In the genomic region with DNA sequence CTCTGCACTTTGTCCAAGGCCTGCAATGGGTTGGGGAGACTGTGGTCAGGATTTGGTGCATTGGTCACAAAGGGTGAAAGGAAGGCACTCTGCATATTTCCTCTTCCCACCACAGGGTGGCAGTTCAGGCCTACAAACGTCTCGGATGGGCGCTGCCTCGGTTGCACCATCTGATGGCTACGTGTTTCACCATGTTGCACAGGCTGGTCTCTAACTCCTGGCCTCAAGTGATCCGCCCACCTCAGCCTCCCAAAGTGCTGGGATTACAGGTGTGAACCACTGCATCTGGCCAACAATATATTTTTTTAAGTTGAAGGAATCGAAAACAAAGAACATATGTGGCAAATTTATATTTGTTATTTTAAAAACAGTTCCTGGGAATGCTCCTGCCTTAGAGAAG, we compare ENCODE assay signal across 9 cellular contexts. TPM values are rescaled to one million over a fixed set of nuclear protein-coding genes. Genes with fewer than 3 reads are reported as not detected.
DNase-seq lines count a peak whose midpoint lies in the region; ATAC-seq, FAIRE-seq and TF ChIP-seq lines count a peak whose summit lies in the region.
"Had no signal": no experiment of that assay in that cellular context is flagged by ENCODE, and none has a peak within 500 bp of the region (broad histone marks: within the 10 kb centered on the region; RNA-seq: fewer than 3 reads in every experiment).

No MANE protein-coding gene starts in this region.

- TF ChIP-seq EP300 in H1 (IDR thresholded peaks at IDR 0.05; ENCODE audit: borderline replicate concordance in 1 of 2, low read depth in 2 of 2, low read length in 2 of 2): no peak

- WGBS in H1 (ENCODE audit: extremely low coverage in 1 of 2, insufficient coverage in 1 of 2, insufficient read length in 1 of 2, insufficient replicate concordance in 2 of 2, low coverage in 1 of 2, low lambda C conversion rate in 2 of 2, missing lambda C conversion rate in 1 of 2), 2 experiments: 21% methylated on average over 7 of the region's 7 CpGs; no CpG with 5 or more reads in 1 of the 2 experiments
- no CpG with 5 or more reads among the region's 7 CpGs for WGBS in mesendoderm (ENCODE audit: extremely low coverage, insufficient coverage, low lambda C conversion rate)

- H3K9ac ChIP-seq in H1 (replicated peaks in 1 of 4; ENCODE audit: extremely low read depth in 1 of 4, low read depth in 3 of 4, low read length in 3 of 4) (no peak overlapping the region), mesendoderm (ENCODE audit: low read length) (no peak overlapping the region)

- peaks cover 14% of the 10 kb centered on the region for H3K27me3 Mint-ChIP-seq in activated CD4-positive, alpha-beta memory T cell treated with anti-CD3 and anti-CD28 coated beads for 36 hours

- no peak overlapping the region for H3K27ac Mint-ChIP-seq in activated CD4-positive, alpha-beta memory T cell treated with anti-CD3 and anti-CD28 coated beads for 36 hours

- H2BK15ac ChIP-seq in H1 (ENCODE audit: low read length): no peak overlapping the region
- no peak overlapping the region for H2BK15ac ChIP-seq in mesendoderm (replicated peaks; ENCODE audit: low read depth)

- H3K27ac ChIP-seq in H1 (ENCODE audit: low read depth, low read length) (no peak overlapping the region), mesendoderm (ENCODE audit: low read depth, low read length) (no peak overlapping the region)

- POLR2A ChIA-PET in activated CD4-positive, alpha-beta memory T cell treated with anti-CD3 and anti-CD28 coated beads for 36 hours (lab: Charles Lee): interaction anchor here (2.4 kb wide), 1 partner anchor 35 kb away, joined by 6 read pairs; a partner anchor contains a TSS
- POLR2A ChIA-PET in H1 (lab: Charles Lee; ENCODE audit: partially characterized antibody): interaction anchor here (2.3 kb wide), 1 partner anchor 66 kb away, joined by 6 read pairs; a partner anchor contains a TSS

- H2BK12ac ChIP-seq in H1 (ENCODE audit: low read depth, low read length): no peak overlapping the region

- TF ChIP-seq CTCF in HFF-Myc (IDR thresholded peaks at IDR 0.05; ENCODE audit: low read depth, low read length, missing control alignments) (peak; percentile 70), H1 (IDR thresholded peaks at IDR 0.05; ENCODE audit: control extremely low read depth in 1 of 3, insufficient read depth in 1 of 3, low read depth in 1 of 3, low read length in 3 of 3) (peak; percentile 87 to 91 (median 90))

- H3K9me3 Mint-ChIP-seq in activated CD4-positive, alpha-beta memory T cell treated with anti-CD3 and anti-CD28 coated beads for 36 hours: no peaks in the 10 kb centered on the region

- H2BK120ac ChIP-seq in H1 (replicated peaks; ENCODE audit: low read depth, low read length) (no peak overlapping the region), mesendoderm (ENCODE audit: low read depth, low read length) (no peak overlapping the region)

- in situ Hi-C loops in Caki2 (cut with HindIII; ENCODE audit: low pct_unique_long_range_greater_than_20kb, low sequenced_read_pairs): no loop called here

- H4K8ac ChIP-seq in H1 (ENCODE audit: extremely low read depth, insufficient read depth, low read length) (no peak overlapping the region), mesendoderm (ENCODE audit: low read depth, low read length) (no peak overlapping the region)

- DNase-seq in Caki2 (ENCODE audit: low read depth) (peak; percentile 50), HFF-Myc (ENCODE audit: extremely low read depth, low read depth) (no peak), NCI-H69 (lab: John Stamatoyannopoulos, UW) (peak; percentile 79), H1 (ENCODE audit: low read depth in 1 of 2, low spot score in 2 of 2) (peak; percentile 60 to 76), mesendoderm (peak; percentile 87)
- peak; percentile 79 for DNase-seq in activated CD4-positive, alpha-beta memory T cell treated with anti-CD3 and anti-CD28 coated beads for 36 hours
- peak; percentile 18 to 59 for DNase-seq in stimulated activated CD8-positive, alpha-beta memory T cell treated with anti-CD3 and anti-CD28 coated beads, Interleukin-7, amount 100 ng/mL, for 48 hours (ENCODE audit: extremely low read depth in 1 of 2, low read depth in 1 of 2)

- no peaks in the 10 kb centered on the region for H3K23me2 ChIP-seq in H1 (ENCODE audit: low read depth, low read length)

- peaks cover 13% of the 10 kb centered on the region for H3K4me1 Mint-ChIP-seq in activated CD4-positive, alpha-beta memory T cell treated with anti-CD3 and anti-CD28 coated beads for 36 hours (ENCODE audit: low read depth)

- peak; percentile 86 for FAIRE-seq in H1 (lab: Jason Lieb, UNC)
- FAIRE-seq: TTC549 had no signal

- no peak for ATAC-seq in HG02852 (IDR thresholded peaks at IDR 0.05; ENCODE audit: unreplicated experiment)

- no peak overlapping the region for H3K4me3 ChIP-seq in HFF-Myc (replicated peaks; ENCODE audit: low read depth, low read length)
- H3K4me3 ChIP-seq in H1 (ENCODE audit: extremely low read depth in 1 of 4, insufficient read depth in 2 of 4, low read depth in 3 of 4, low read length in 4 of 4): no peak overlapping the region
- H3K4me3 ChIP-seq in mesendoderm (ENCODE audit: low read length): no peak overlapping the region

- H3K4me3 Mint-ChIP-seq in activated CD4-positive, alpha-beta memory T cell treated with anti-CD3 and anti-CD28 coated beads for 36 hours: no peak overlapping the region

- H3K36me3 Mint-ChIP-seq in activated CD4-positive, alpha-beta memory T cell treated with anti-CD3 and anti-CD28 coated beads for 36 hours: no peaks in the 10 kb centered on the region

- no peaks in the 10 kb centered on the region for H3K27me3 ChIP-seq in H1 (replicated peaks in 1 of 4; ENCODE audit: control insufficient read depth in 3 of 4, extremely low read depth in 1 of 4, insufficient read depth in 3 of 4, low read length in 3 of 4)
- no peaks in the 10 kb centered on the region for H3K27me3 ChIP-seq in mesendoderm (ENCODE audit: insufficient read depth, low read length, poor library complexity)

- no peaks in the 10 kb centered on the region for H3K9me3 ChIP-seq in H1 (ENCODE audit: insufficient read depth in 2 of 2, low read depth in 1 of 2, low read length in 1 of 2)

- TF ChIP-seq RAD21 in H1 (IDR thresholded peaks at IDR 0.05 in 1 of 2, conservative IDR thresholded peaks at IDR 0.05 in 1 of 2; ENCODE audit: low read depth in 2 of 2, low read length in 2 of 2): peak; percentile 90 to 96

- no peak overlapping the region for H4K91ac ChIP-seq in H1 (replicated peaks; ENCODE audit: insufficient read length, low read length)

- H2BK5ac ChIP-seq in H1 (ENCODE audit: low read depth, low read length): no peak overlapping the region
- no peak overlapping the region for H2BK5ac ChIP-seq in mesendoderm (ENCODE audit: low read length)

- no peaks in the 10 kb centered on the region for H4K20me1 ChIP-seq in H1 (replicated peaks in 1 of 2; ENCODE audit: control insufficient read depth in 1 of 2, insufficient read depth in 2 of 2, low read length in 2 of 2)

- no peak overlapping the region for H3K14ac ChIP-seq in H1 (ENCODE audit: insufficient read length)

- TF ChIP-seq POLR2A in H1 (IDR thresholded peaks at IDR 0.05; ENCODE audit: control extremely low read depth in 1 of 2, low read depth in 2 of 2, low read length in 2 of 2): no peak

- no peak overlapping the region for H3K4ac ChIP-seq in H1 (replicated peaks; ENCODE audit: insufficient read length, low read depth, low read length)
- no peak overlapping the region for H3K4ac ChIP-seq in mesendoderm (ENCODE audit: low read depth, low read length)

- H3K79me2 ChIP-seq in H1 (ENCODE audit: control insufficient read depth in 1 of 2, insufficient read depth in 2 of 2, low read length in 2 of 2): no peaks in the 10 kb centered on the region
- H3K79me2 ChIP-seq in mesendoderm (ENCODE audit: control insufficient read depth, insufficient read depth, low read length): no peaks in the 10 kb centered on the region

- H2AK5ac ChIP-seq in H1 (ENCODE audit: low read depth, low read length) (no peak overlapping the region), mesendoderm (ENCODE audit: low read length) (no peak overlapping the region)

- no peak overlapping the region for H4K5ac ChIP-seq in H1 (ENCODE audit: insufficient read length, low read depth, low read length)
- H4K5ac ChIP-seq in mesendoderm (ENCODE audit: low read length): no peak overlapping the region

- H3K79me1 ChIP-seq in H1 (ENCODE audit: low read depth, low read length): no peaks in the 10 kb centered on the region
- no peaks in the 10 kb centered on the region for H3K79me1 ChIP-seq in mesendoderm (ENCODE audit: low read length)

- H3K4me1 ChIP-seq in H1 (replicated peaks in 1 of 4; ENCODE audit: control insufficient read depth in 3 of 4, insufficient read depth in 4 of 4, low read length in 3 of 4) (peaks cover 0 to 2% (median 0%) of the 10 kb centered on the region in 4 experiments; a peak in 2 of 7 replicates), mesendoderm (ENCODE audit: control insufficient read depth, low read depth, low read length) (no peaks in the 10 kb centered on the region)

- no peak overlapping the region for H2BK20ac ChIP-seq in H1 (ENCODE audit: low read length)

- CTCF ChIA-PET in activated CD4-positive, alpha-beta memory T cell treated with anti-CD3 and anti-CD28 coated beads for 36 hours (lab: Charles Lee): interaction anchor here (1.4 to 2.7 kb wide), 4 partner anchors 26 to 185 kb away, joined by 3 to 79 read pairs (median 17); a partner anchor contains a TSS
- CTCF ChIA-PET in H1 (lab: Charles Lee; ENCODE audit: partially characterized antibody): interaction anchor here (1.0 to 3.1 kb wide), 15 partner anchors 8 to 173 kb away, joined by 4 to 75 read pairs (median 13); a partner anchor contains a TSS

- H3K56ac ChIP-seq in H1 (replicated peaks; ENCODE audit: insufficient read length, low read depth, low read length): no peak overlapping the region
- no peak overlapping the region for H3K56ac ChIP-seq in mesendoderm (ENCODE audit: low read length)

- H3K4me2 ChIP-seq in H1 (ENCODE audit: insufficient read depth in 1 of 2, low read depth in 2 of 2, low read length in 2 of 2) (no peak overlapping the region), mesendoderm (ENCODE audit: low read length) (no peak overlapping the region)

- H3K18ac ChIP-seq in H1 (ENCODE audit: extremely low read depth, low read length): peak overlapping the region; percentile 42; the same call in 1 of the 2 replicates
- H3K18ac ChIP-seq in mesendoderm (ENCODE audit: low read length): no peak overlapping the region

- H2AFZ ChIP-seq in H1 (ENCODE audit: low read length): no peak overlapping the region

- no peak overlapping the region for H3K23ac ChIP-seq in H1 (ENCODE audit: insufficient read length)
- no peak overlapping the region for H3K23ac ChIP-seq in mesendoderm (ENCODE audit: low read length)

- intact Hi-C loops in activated CD4-positive, alpha-beta memory T cell treated with anti-CD3 and anti-CD28 coated beads for 36 hours (cut with micrococcal nuclease): loop anchor here (1.0 to 2.0 kb wide), 4 partner anchors 63 to 280 kb away; no protein-coding TSS in a partner anchor

- H3K36me3 ChIP-seq in H1 (ENCODE audit: control insufficient read depth in 2 of 4, insufficient read depth in 4 of 4, low read length in 3 of 4): no peaks in the 10 kb centered on the region
- no peaks in the 10 kb centered on the region for H3K36me3 ChIP-seq in mesendoderm (ENCODE audit: control insufficient read depth, insufficient read depth, low read length)

RNA-seq across cellular contexts. Expression of a gene that starts 35.1 kb away (rescaled TPM):
- total RNA-seq in Caki2 (2014; rRNA removed; shearing (Covaris generic); ENCODE audit: low replicate concordance): 590 and 628 TPM in 2 replicates
- total RNA-seq in activated CD4-positive, alpha-beta memory T cell treated with anti-CD3 and anti-CD28 coated beads for 36 hours: 100 to 1,000 TPM; 481 to 486 TPM
- total RNA-seq in H1 (2021; fragmentation: NEBNext Ultra II Directional; extraction: Animal tissue kit (Norgen Biotek cat#: 25700)): 413 and 423 TPM in 2 replicates
- 417 and 556 TPM in 2 replicates for polyA plus RNA-seq in H1 (2011; rRNA removed)
- polyA plus RNA-seq in H1 (2011; cell fraction: cytosol; rRNA removed): 336 TPM
- polyA plus RNA-seq in H1 (2011; cell fraction: nucleus; rRNA removed): 245 TPM
- polyA plus RNA-seq in H1 (2012, experiment 1 of 2): 316 to 392 TPM (median 338 TPM) in 4 replicates
- polyA plus RNA-seq in H1 (2012, experiment 2 of 2): 298 TPM
- polyA plus RNA-seq in H1 (2013, experiment 1 of 2): 745 TPM
- polyA plus RNA-seq in H1 (2013, experiment 2 of 2): 748 TPM
- polyA minus RNA-seq in H1 (2011; rRNA and poly(A)+ RNA removed): 292 and 323 TPM in 2 replicates
- 136 TPM for polyA minus RNA-seq in H1 (2011; cell fraction: cytosol; rRNA and poly(A)+ RNA removed)
- 134 TPM for polyA minus RNA-seq in H1 (2011; cell fraction: nucleus; rRNA and poly(A)+ RNA removed)
- 365 TPM for polyA plus RNA-seq in mesendoderm (2013, experiment 1 of 2)
- polyA plus RNA-seq in mesendoderm (2013, experiment 2 of 2): 358 TPM

RNA-seq across cellular contexts. Expression of a gene that starts 51.8 kb away (rescaled TPM):
- 5.8 and 7.5 TPM in 2 replicates for total RNA-seq in Caki2 (2014; rRNA removed; shearing (Covaris generic); ENCODE audit: low replicate concordance)
- 1 to 10 TPM; 2.9 to 3.0 TPM for total RNA-seq in activated CD4-positive, alpha-beta memory T cell treated with anti-CD3 and anti-CD28 coated beads for 36 hours
- 27.9 and 30.2 TPM in 2 replicates for total RNA-seq in H1 (2021; fragmentation: NEBNext Ultra II Directional; extraction: Animal tissue kit (Norgen Biotek cat#: 25700))
- polyA plus RNA-seq in H1 (2011; rRNA removed): 9.4 and 16.3 TPM in 2 replicates
- 7.6 TPM for polyA plus RNA-seq in H1 (2011; cell fraction: cytosol; rRNA removed)
- polyA plus RNA-seq in H1 (2011; cell fraction: nucleus; rRNA removed): 23.8 TPM
- polyA plus RNA-seq in H1 (2012, experiment 1 of 2): 12.5 to 17.8 TPM (median 16.7 TPM) in 4 replicates
- polyA plus RNA-seq in H1 (2012, experiment 2 of 2): 16.1 TPM
- 13.6 TPM for polyA plus RNA-seq in H1 (2013, experiment 1 of 2)
- polyA plus RNA-seq in H1 (2013, experiment 2 of 2): 12.7 TPM
- 10.2 and 16.9 TPM in 2 replicates for polyA minus RNA-seq in H1 (2011; rRNA and poly(A)+ RNA removed)
- polyA minus RNA-seq in H1 (2011; cell fraction: cytosol; rRNA and poly(A)+ RNA removed): 16.4 TPM
- polyA minus RNA-seq in H1 (2011; cell fraction: nucleus; rRNA and poly(A)+ RNA removed): 22.2 TPM
- 11.3 TPM for polyA plus RNA-seq in mesendoderm (2013, experiment 1 of 2)
- 11.2 TPM for polyA plus RNA-seq in mesendoderm (2013, experiment 2 of 2)
